In the genomic region with DNA sequence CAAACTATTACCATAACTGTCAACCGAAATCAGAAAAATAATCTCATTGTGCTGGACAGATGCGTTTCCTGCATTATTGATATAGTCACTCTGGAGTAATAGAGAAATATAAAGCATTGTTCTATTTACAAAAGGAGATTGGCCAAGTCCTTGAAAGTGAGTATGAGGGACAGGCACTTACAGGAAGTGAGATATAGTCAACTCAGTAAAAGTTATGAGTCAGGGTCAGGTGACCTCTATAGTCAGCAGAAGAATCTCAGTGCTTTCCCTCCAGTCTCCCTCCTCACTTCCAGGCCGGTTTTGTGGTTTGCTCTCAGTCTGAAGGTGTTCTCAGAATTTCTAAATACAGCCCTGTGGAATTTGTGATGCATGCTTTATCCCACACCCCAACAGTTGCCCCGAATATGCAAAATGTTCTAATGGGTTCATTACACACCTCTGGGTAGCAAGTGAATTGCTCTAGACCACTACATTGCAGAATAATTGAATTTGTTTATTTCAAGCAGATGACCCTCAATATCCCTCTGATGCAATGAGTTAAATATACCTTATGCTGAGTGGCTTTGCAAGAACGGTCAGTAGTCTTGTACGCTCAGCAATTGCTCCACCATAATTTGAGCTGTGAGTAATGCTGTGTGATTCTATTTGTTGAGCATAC, we compare ENCODE assay signal across 8 cellular contexts.
DNase-seq lines count a peak whose midpoint lies in the region; ATAC-seq and TF ChIP-seq lines count a peak whose summit lies in the region.

No MANE protein-coding gene starts in this region.

- no peak overlapping the region for H3K9ac ChIP-seq in colonic mucosa (ENCODE audit: low read depth in 2 of 2, low read length in 2 of 2)

- no peaks in the 10 kb centered on the region for H3K9me3 ChIP-seq in effector memory CD4-positive, alpha-beta T cell (ENCODE audit: control insufficient read depth, low read length)
- H3K9me3 ChIP-seq in colonic mucosa: no peaks in the 10 kb centered on the region

- no peaks in the 10 kb centered on the region for H3K27me3 ChIP-seq in effector memory CD4-positive, alpha-beta T cell (replicated peaks; ENCODE audit: control insufficient read depth, insufficient read depth, low read length, poor library complexity, severe bottlenecking)
- H3K27me3 ChIP-seq in colonic mucosa: no peaks in the 10 kb centered on the region

- H3K36me3 ChIP-seq in effector memory CD4-positive, alpha-beta T cell (ENCODE audit: control insufficient read depth, insufficient read depth, low read length): no peaks in the 10 kb centered on the region
- no peaks in the 10 kb centered on the region for H3K36me3 ChIP-seq in colonic mucosa

- DNase-seq in astrocyte of the spinal cord (ENCODE audit: low read depth, low spot score) (peak; percentile 72), non-pigmented ciliary epithelial cell (ENCODE audit: low read depth) (peak; percentile 78), NCI-H510A treated with DMSO at 0.1 percent for 48 hours (lab: John Stamatoyannopoulos, UW) (no peak), NOMO-1 (lab: John Stamatoyannopoulos, UW; ENCODE audit: unreplicated experiment in 2 of 2) (no peak), colonic mucosa (no peak)
- no peak for DNase-seq in effector memory CD4-positive, alpha-beta T cell

- TF ChIP-seq CTCF in astrocyte of the spinal cord (IDR thresholded peaks at IDR 0.05; ENCODE audit: low read depth, low read length) (no peak), colonic mucosa (IDR thresholded peaks at IDR 0.05) (no peak)

- H3K4me3 ChIP-seq in astrocyte of the spinal cord (ENCODE audit: low read depth, low read length): no peak overlapping the region
- H3K4me3 ChIP-seq in effector memory CD4-positive, alpha-beta T cell (ENCODE audit: insufficient read depth, low read depth, low read length, poor library complexity, severe bottlenecking): no peak overlapping the region
- H3K4me3 ChIP-seq in colonic mucosa: no peak overlapping the region

- H3K27ac ChIP-seq in effector memory CD4-positive, alpha-beta T cell (ENCODE audit: insufficient read depth, low read length, poor library complexity, severe bottlenecking): no peak overlapping the region
- H3K27ac ChIP-seq in colonic mucosa: no peak overlapping the region

- intact Hi-C loops in colonic mucosa (cut with DNase I): no loop called here

- peak; percentile 60 for ATAC-seq in GM19397 (IDR thresholded peaks at IDR 0.05; ENCODE audit: unreplicated experiment)
- peak; percentile 70 for ATAC-seq in HG03060 (IDR thresholded peaks at IDR 0.05; ENCODE audit: low read depth, unreplicated experiment)

- no peaks in the 10 kb centered on the region for H3K4me1 ChIP-seq in effector memory CD4-positive, alpha-beta T cell (ENCODE audit: control insufficient read depth, insufficient read depth, low read length, poor library complexity, severe bottlenecking)
- H3K4me1 ChIP-seq in colonic mucosa: no peaks in the 10 kb centered on the region

- in situ Hi-C loops in astrocyte of the spinal cord (cut with HindIII; ENCODE audit: low sequenced_read_pairs): no loop called here

Comparison
In these comparisons a context has a peak if more than half of its experiments do, and no peak if none do; other contexts are left out.
1. DNase-seq: peak in astrocyte of the spinal cord (single experiment) and non-pigmented ciliary epithelial cell (single experiment); none in NCI-H510A treated with DMSO at 0.1 percent for 48 hours (single experiment), effector memory CD4-positive, alpha-beta T cell (0 of 3), NOMO-1 (0 of 2) and colonic mucosa (single experiment).